16 cellular contexts compared by ENCODE assay signal in the genomic region with DNA sequence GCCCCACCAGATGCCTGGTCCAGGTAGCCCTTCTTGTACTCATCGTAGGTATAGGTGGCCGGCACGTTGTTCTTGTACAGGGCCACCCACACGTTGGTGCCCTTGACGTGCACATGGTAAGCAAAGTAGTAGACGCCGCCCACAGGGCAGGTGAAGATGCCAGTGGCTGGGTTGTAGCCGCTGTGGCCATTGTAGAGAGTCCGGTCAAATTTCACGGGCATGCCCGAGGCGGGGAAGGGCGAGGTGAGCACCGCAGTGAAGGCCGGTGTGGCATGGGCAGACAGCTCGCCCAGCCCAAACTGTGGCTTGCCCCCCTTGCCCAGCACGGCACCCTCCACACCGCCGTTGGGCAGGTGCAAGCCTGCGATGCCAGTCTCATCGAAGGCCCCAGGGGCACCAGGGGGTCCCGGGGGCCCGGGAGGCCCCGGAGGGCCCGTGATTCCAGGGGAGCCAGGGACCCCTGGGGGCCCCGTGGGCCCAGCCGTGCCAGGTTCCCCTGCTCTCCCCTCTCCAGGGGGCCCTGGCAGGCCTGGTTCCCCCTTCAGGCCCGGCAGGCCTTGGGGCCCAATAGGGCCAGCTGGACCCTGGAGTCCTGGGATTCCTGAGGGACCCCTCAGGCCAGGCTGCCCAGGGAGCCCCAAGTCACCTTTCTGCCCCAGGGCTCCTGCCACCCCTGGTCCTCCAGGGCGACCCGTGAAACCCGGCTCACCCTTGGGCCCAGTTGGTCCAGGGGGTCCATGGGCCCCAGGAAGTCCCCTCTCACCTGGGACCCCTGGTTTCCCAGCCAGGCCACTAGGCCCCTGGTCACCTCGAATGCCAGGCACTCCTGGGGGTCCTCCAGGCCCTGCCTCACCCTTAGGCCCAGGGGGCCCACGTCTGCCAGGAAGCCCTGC. TPM values are rescaled to one million over a fixed set of nuclear protein-coding genes. Genes with fewer than 3 reads are reported as not detected.
DNase-seq lines count a peak whose midpoint lies in the region; ATAC-seq, FAIRE-seq and TF ChIP-seq lines count a peak whose summit lies in the region.
"Had no signal": no experiment of that assay in that cellular context is flagged by ENCODE, and none has a peak within 500 bp of the region (broad histone marks: within the 10 kb centered on the region; RNA-seq: fewer than 3 reads in every experiment).

No MANE protein-coding gene starts in this region.

- peak overlapping the region; percentile 1 for H4K91ac ChIP-seq in H1 (replicated peaks; ENCODE audit: insufficient read length, low read length)

- no peak overlapping the region for H3K56ac ChIP-seq in H1 (replicated peaks; ENCODE audit: insufficient read length, low read depth, low read length)

- no peak overlapping the region for H2AK5ac ChIP-seq in H1 (ENCODE audit: low read depth, low read length)

- H3K4me2 ChIP-seq in H1 (ENCODE audit: insufficient read depth in 1 of 2, low read depth in 2 of 2, low read length in 2 of 2) (peak overlapping the region in 1 of 2 experiments; percentile 25; a peak in 1 of 4 replicates), SK-N-SH (no peak overlapping the region)

- H3K4me3 ChIP-seq in HUES64 (ENCODE audit: low read length) (no peak overlapping the region), H1 (ENCODE audit: extremely low read depth in 1 of 4, insufficient read depth in 2 of 4, low read depth in 3 of 4, low read length in 4 of 4) (no peak overlapping the region), SK-N-SH (ENCODE audit: low read depth in 2 of 2, low read length in 1 of 2) (no peak overlapping the region)
- H3K4me3 ChIP-seq: GM12878 had no signal

- TF ChIP-seq RAD21 in H1 (IDR thresholded peaks at IDR 0.05 in 1 of 2, conservative IDR thresholded peaks at IDR 0.05 in 1 of 2; ENCODE audit: low read depth in 2 of 2, low read length in 2 of 2) (no peak), SK-N-SH (IDR thresholded peaks at IDR 0.05; ENCODE audit: low read length) (no peak)

- H2AFZ ChIP-seq in H1 (ENCODE audit: low read length) = no peak overlapping the region
- H2AFZ ChIP-seq in SK-N-SH (ENCODE audit: low read depth) = no peak overlapping the region

- no peaks in the 10 kb centered on the region for H3K79me2 ChIP-seq in H1 (ENCODE audit: control insufficient read depth in 1 of 2, insufficient read depth in 2 of 2, low read length in 2 of 2)
- H3K79me2 ChIP-seq in SK-N-SH (ENCODE audit: insufficient read depth) = no peaks in the 10 kb centered on the region

- 92% methylated on average over 33 of the region's 33 CpGs for WGBS in HUES64
- WGBS in H1 (ENCODE audit: extremely low coverage in 1 of 2, insufficient coverage in 1 of 2, insufficient read length in 1 of 2, insufficient replicate concordance in 2 of 2, low coverage in 1 of 2, low lambda C conversion rate in 2 of 2, missing lambda C conversion rate in 1 of 2), 2 experiments = 88% methylated on average over 23 of the region's 33 CpGs; no CpG with 5 or more reads in 1 of the 2 experiments
- WGBS in SK-N-SH (ENCODE audit: low lambda C conversion rate) = 92% methylated on average over 14 of the region's 33 CpGs

- peaks cover 5% of the 10 kb centered on the region for H3K36me3 Mint-ChIP-seq in osteocyte (ENCODE audit: unreplicated experiment)

- TF ChIP-seq EP300 in H1 (IDR thresholded peaks at IDR 0.05; ENCODE audit: borderline replicate concordance in 1 of 2, low read depth in 2 of 2, low read length in 2 of 2) (no peak), SK-N-SH (IDR thresholded peaks at IDR 0.05; ENCODE audit: borderline replicate concordance in 1 of 2, low read depth in 1 of 2, low read length in 1 of 2) (no peak)

- H3K79me1 ChIP-seq in H1 (ENCODE audit: low read depth, low read length) = no peaks in the 10 kb centered on the region

- H4K8ac ChIP-seq in H1 (ENCODE audit: extremely low read depth, insufficient read depth, low read length) = no peak overlapping the region

- no peaks in the 10 kb centered on the region for H4K20me1 ChIP-seq in H1 (replicated peaks in 1 of 2; ENCODE audit: control insufficient read depth in 1 of 2, insufficient read depth in 2 of 2, low read length in 2 of 2)
- H4K20me1 ChIP-seq in SK-N-SH (ENCODE audit: insufficient read depth) = no peaks in the 10 kb centered on the region

- H3K36me3 ChIP-seq in HUES64 (ENCODE audit: insufficient read depth, low read length) = peaks cover 35% of the 10 kb centered on the region
- peaks cover 13 to 21% (median 16%) of the 10 kb centered on the region in 4 experiments for H3K36me3 ChIP-seq in H1 (ENCODE audit: control insufficient read depth in 2 of 4, insufficient read depth in 4 of 4, low read length in 3 of 4)
- peaks cover 11 to 33% of the 10 kb centered on the region in 2 experiments for H3K36me3 ChIP-seq in SK-N-SH (replicated peaks in 1 of 2; ENCODE audit: control insufficient read depth in 1 of 2, insufficient read depth in 2 of 2, low read length in 1 of 2)

- H3K27me3 Mint-ChIP-seq in osteocyte (ENCODE audit: unreplicated experiment) = no peaks in the 10 kb centered on the region

- CTCF ChIA-PET in H1 (lab: Charles Lee; ENCODE audit: partially characterized antibody) = interaction anchor here (0.7 to 32.6 kb wide), 17 partner anchors 8 to 322 kb away, joined by 3 to 738 read pairs (median 5); partner anchors contain the start of genes SH3D21 and TRAPPC3
- CTCF ChIA-PET in SK-N-SH (lab: Yijun Ruan, JAX) = interaction anchor here (0.6 to 32.6 kb wide), 6 partner anchors 19 to 188 kb away, joined by 3 to 700 read pairs (median 5); partner anchors contain the start of gene TRAPPC3

- 0 out of 2 replicates have a peak overlapping the region, but pooled peaks have one; percentile 75 for H2BK12ac ChIP-seq in H1 (ENCODE audit: low read depth, low read length)

- H3K4ac ChIP-seq in H1 (replicated peaks; ENCODE audit: insufficient read length, low read depth, low read length) = no peak overlapping the region

- H3K27me3 ChIP-seq in HUES64 (ENCODE audit: insufficient read depth, low read length) = no peaks in the 10 kb centered on the region
- H3K27me3 ChIP-seq in H1 (replicated peaks in 1 of 4; ENCODE audit: control insufficient read depth in 3 of 4, extremely low read depth in 1 of 4, insufficient read depth in 3 of 4, low read length in 3 of 4) = 0 out of 7 replicates have a peak, but pooled peaks cover 0 to 2% (median 0%) of the 10 kb centered on the region in 4 experiments
- no peaks in the 10 kb centered on the region for H3K27me3 ChIP-seq in SK-N-SH (ENCODE audit: insufficient read depth)

- no peak for FAIRE-seq in H1 (lab: Jason Lieb, UNC)
- FAIRE-seq: GM12878, GM18507 had no signal

- H2BK20ac ChIP-seq in H1 (ENCODE audit: low read length) = no peak overlapping the region

- H3K4me3 Mint-ChIP-seq in osteocyte (ENCODE audit: unreplicated experiment) = no peak overlapping the region

- H3K4me1 Mint-ChIP-seq in osteocyte (ENCODE audit: unreplicated experiment) = peaks cover 14% of the 10 kb centered on the region

- H3K27ac ChIP-seq in HUES64 (ENCODE audit: low read depth, low read length) = no peak overlapping the region; the same call in 1 of the 2 replicates
- H3K27ac ChIP-seq in H1 (ENCODE audit: low read depth, low read length) = no peak overlapping the region; the same call in 1 of the 2 replicates
- H3K27ac ChIP-seq in SK-N-SH (ENCODE audit: low read depth in 2 of 2, low read length in 1 of 2) = peak overlapping the region in 1 of 2 experiments; percentile 50; a peak in 1 of 4 replicates
- H3K27ac ChIP-seq: C4-2B had no signal

- H3K9me3 Mint-ChIP-seq in osteocyte (ENCODE audit: unreplicated experiment) = no peaks in the 10 kb centered on the region

- no peaks in the 10 kb centered on the region for H3K9me3 ChIP-seq in HUES64 (ENCODE audit: insufficient read depth, low read depth, low read length)
- no peaks in the 10 kb centered on the region for H3K9me3 ChIP-seq in H1 (ENCODE audit: insufficient read depth in 2 of 2, low read depth in 1 of 2, low read length in 1 of 2)
- H3K9me3 ChIP-seq in SK-N-SH = no peaks in the 10 kb centered on the region
- H3K9me3 ChIP-seq: Caco-2 had no signal

- peaks cover 20% of the 10 kb centered on the region for H3F3A ChIP-seq in SK-N-SH (replicated peaks; ENCODE audit: insufficient read depth)

- H2BK15ac ChIP-seq in H1 (ENCODE audit: low read length) = no peak overlapping the region

- ATAC-seq in GM18873 (IDR thresholded peaks at IDR 0.05; ENCODE audit: low FRiP score, unreplicated experiment) = no peak

- H3K18ac ChIP-seq in H1 (ENCODE audit: extremely low read depth, low read length) = no peak overlapping the region; the same call in 1 of the 2 replicates

- POLR2A ChIA-PET in H1 (lab: Charles Lee; ENCODE audit: partially characterized antibody) (interaction anchor here (0.7 to 7.8 kb wide), 9 partner anchors 10 to 224 kb away, joined by 3 to 61 read pairs (median 4); no protein-coding TSS in a partner anchor), SK-N-SH (lab: Yijun Ruan, JAX) (interaction anchor here (1.0 kb wide), 1 partner anchor 37 kb away, joined by 5 read pairs; no protein-coding TSS in a partner anchor)

- H3K23ac ChIP-seq in H1 (ENCODE audit: insufficient read length) = no peak overlapping the region

- peaks cover 3% of the 10 kb centered on the region; the same call in 1 of the 2 replicates for H3K4me1 ChIP-seq in HUES64 (ENCODE audit: insufficient read depth, low read length)
- H3K4me1 ChIP-seq in H1 (replicated peaks in 1 of 4; ENCODE audit: control insufficient read depth in 3 of 4, insufficient read depth in 4 of 4, low read length in 3 of 4) = peaks cover 0 to 11% (median 7%) of the 10 kb centered on the region in 4 experiments; a peak in 3 of 7 replicates
- H3K4me1 ChIP-seq in SK-N-SH (ENCODE audit: control insufficient read depth in 1 of 2, insufficient read depth in 2 of 2, low read depth in 1 of 2, low read length in 1 of 2) = peaks cover 0 to 57% of the 10 kb centered on the region in 2 experiments; a peak in 2 of 4 replicates
- H3K4me1 ChIP-seq: Caco-2 had no signal

- H3K23me2 ChIP-seq in H1 (ENCODE audit: low read depth, low read length) = no peaks in the 10 kb centered on the region

- DNase-seq in COLO668 (lab: John Stamatoyannopoulos, UW; ENCODE audit: unreplicated experiment) = peak; percentile 28
- no peak for DNase-seq in H1 (ENCODE audit: low read depth in 1 of 2, low spot score in 2 of 2)
- DNase-seq in osteocyte (ENCODE audit: extremely low spot score, unreplicated experiment) = no peak
- DNase-seq in NCI-H187 (lab: John Stamatoyannopoulos, UW) = no peak
- DNase-seq in SK-N-SH = no peak
- DNase-seq in stimulated activated naive CD4-positive, alpha-beta T cell treated with Interleukin-2 at 50 U/mL for 16 hours (lab: John Stamatoyannopoulos, UW) = no peak
- DNase-seq: KBM-7, NCI-H1048, NCI-H2107 had no signal

- no peak for TF ChIP-seq POLR2A in H1 (IDR thresholded peaks at IDR 0.05; ENCODE audit: control extremely low read depth in 1 of 2, low read depth in 2 of 2, low read length in 2 of 2)

- H2BK120ac ChIP-seq in H1 (replicated peaks; ENCODE audit: low read depth, low read length) = no peak overlapping the region

- no peaks in the 10 kb centered on the region for H3K9me2 ChIP-seq in SK-N-SH

- no peak overlapping the region for H3K14ac ChIP-seq in H1 (ENCODE audit: insufficient read length)

- peak overlapping the region; percentile 44; the same call in 1 of the 2 replicates for H2BK5ac ChIP-seq in H1 (ENCODE audit: low read depth, low read length)

- TF ChIP-seq CTCF in H1 (IDR thresholded peaks at IDR 0.05; ENCODE audit: control extremely low read depth in 1 of 3, insufficient read depth in 1 of 3, low read depth in 1 of 3, low read length in 3 of 3) (no peak), osteocyte (IDR thresholded peaks at IDR 0.05) (no peak), SK-N-SH (IDR thresholded peaks at IDR 0.05) (no peak)

- 0 out of 2 replicates have a peak overlapping the region, but pooled peaks have one; percentile 34 for H3K9ac ChIP-seq in HUES64 (ENCODE audit: low read depth, low read length)
- no peak overlapping the region; a peak in 1 of 7 replicates for H3K9ac ChIP-seq in H1 (replicated peaks in 1 of 4; ENCODE audit: extremely low read depth in 1 of 4, low read depth in 3 of 4, low read length in 3 of 4)
- no peak overlapping the region for H3K9ac ChIP-seq in SK-N-SH

- H4K5ac ChIP-seq in H1 (ENCODE audit: insufficient read length, low read depth, low read length) = no peak overlapping the region

- peak overlapping the region; percentile 50 for H3K27ac Mint-ChIP-seq in osteocyte (ENCODE audit: unreplicated experiment)

RNA-seq across cellular contexts. Expression of gene ADPRS, which starts 9.2 kb away (rescaled TPM):
- 19.9 TPM for polyA plus RNA-seq in HUES64 (2013, experiment 1 of 2)
- 18.6 TPM for polyA plus RNA-seq in HUES64 (2013, experiment 2 of 2)
- 22.9 and 23.9 TPM in 2 replicates for total RNA-seq in H1 (2021; fragmentation: NEBNext Ultra II Directional; extraction: Animal tissue kit (Norgen Biotek cat#: 25700))
- 38.1 and 39.4 TPM in 2 replicates for polyA plus RNA-seq in H1 (2011; rRNA removed)
- 38.4 TPM for polyA plus RNA-seq in H1 (2011; cell fraction: cytosol; rRNA removed)
- polyA plus RNA-seq in H1 (2011; cell fraction: nucleus; rRNA removed) = 28.3 TPM
- polyA plus RNA-seq in H1 (2012, experiment 1 of 2) = 21.8 to 29.1 TPM (median 27.6 TPM) in 4 replicates
- polyA plus RNA-seq in H1 (2012, experiment 2 of 2) = 30.5 TPM
- polyA plus RNA-seq in H1 (2013, experiment 1 of 2) = 13.3 TPM
- polyA plus RNA-seq in H1 (2013, experiment 2 of 2) = 13.4 TPM
- 19.9 and 22.5 TPM in 2 replicates for polyA minus RNA-seq in H1 (2011; rRNA and poly(A)+ RNA removed)
- polyA minus RNA-seq in H1 (2011; cell fraction: cytosol; rRNA and poly(A)+ RNA removed) = 10.1 TPM
- 8.7 TPM for polyA minus RNA-seq in H1 (2011; cell fraction: nucleus; rRNA and poly(A)+ RNA removed)
- total RNA-seq in osteocyte = 19.7 and 24.4 TPM in 2 replicates
- 54.2 and 62.3 TPM in 2 replicates for polyA plus RNA-seq in SK-N-SH (2012; rRNA removed)
- 34.6 and 47.4 TPM in 2 replicates for polyA plus RNA-seq in SK-N-SH (2012; cell fraction: cytosol; rRNA removed)
- 51.1 and 60.8 TPM in 2 replicates for polyA plus RNA-seq in SK-N-SH (2012; cell fraction: nucleus; rRNA removed)

RNA-seq across cellular contexts. Expression of gene TEKT2, which starts 14.0 kb away (rescaled TPM):
- 1.2 TPM for polyA plus RNA-seq in HUES64 (2013, experiment 1 of 2)
- polyA plus RNA-seq in HUES64 (2013, experiment 2 of 2) = 1.6 TPM
- 1.3 and 1.6 TPM in 2 replicates for total RNA-seq in H1 (2021; fragmentation: NEBNext Ultra II Directional; extraction: Animal tissue kit (Norgen Biotek cat#: 25700))
- polyA plus RNA-seq in H1 (2011; rRNA removed) (1.7 and 2.6 TPM in 2 replicates), SK-N-SH (2012; rRNA removed) (1.0 and 1.2 TPM in 2 replicates)
- polyA plus RNA-seq in H1 (2011; cell fraction: cytosol; rRNA removed) = 2.4 TPM
- polyA plus RNA-seq in H1 (2011; cell fraction: nucleus; rRNA removed) = 8.2 TPM
- 1.7 to 2.5 TPM (median 2.2 TPM) in 4 replicates for polyA plus RNA-seq in H1 (2012, experiment 1 of 2)
- 1.3 TPM for polyA plus RNA-seq in H1 (2012, experiment 2 of 2)
- polyA plus RNA-seq in H1 (2013, experiment 1 of 2) = 0.81 TPM
- 0.75 TPM for polyA plus RNA-seq in H1 (2013, experiment 2 of 2)
- polyA minus RNA-seq in H1 (2011; rRNA and poly(A)+ RNA removed) = 0.80 and 1.4 TPM in 2 replicates
- 2.2 TPM for polyA minus RNA-seq in H1 (2011; cell fraction: cytosol; rRNA and poly(A)+ RNA removed)
- polyA minus RNA-seq in H1 (2011; cell fraction: nucleus; rRNA and poly(A)+ RNA removed) = 3.0 TPM
- 0.39 and 0.70 TPM in 2 replicates for total RNA-seq in osteocyte
- 0.17 and 0.30 TPM in 2 replicates for polyA plus RNA-seq in SK-N-SH (2012; cell fraction: cytosol; rRNA removed)
- polyA plus RNA-seq in SK-N-SH (2012; cell fraction: nucleus; rRNA removed) = 4.1 and 4.4 TPM in 2 replicates
- total RNA-seq: Caco-2, GM12878, HT-29 had no signal

RNA-seq across cellular contexts. Expression of gene COL8A2, which starts 27.1 kb away (rescaled TPM):
- 0.60 TPM for polyA plus RNA-seq in HUES64 (2013, experiment 1 of 2)
- polyA plus RNA-seq in HUES64 (2013, experiment 2 of 2) = 1.2 TPM
- 2.4 and 2.8 TPM in 2 replicates for total RNA-seq in H1 (2021; fragmentation: NEBNext Ultra II Directional; extraction: Animal tissue kit (Norgen Biotek cat#: 25700))
- polyA plus RNA-seq in H1 (2011; rRNA removed) (2.1 and 2.4 TPM in 2 replicates), SK-N-SH (2012; rRNA removed) (2.6 and 3.1 TPM in 2 replicates)
- polyA plus RNA-seq in H1 (2011; cell fraction: cytosol; rRNA removed) = 1.7 TPM
- 2.5 TPM for polyA plus RNA-seq in H1 (2011; cell fraction: nucleus; rRNA removed)
- 1.1 to 2.4 TPM (median 1.6 TPM) in 4 replicates for polyA plus RNA-seq in H1 (2012, experiment 1 of 2)
- polyA plus RNA-seq in H1 (2012, experiment 2 of 2) = 1.4 TPM
- 3.2 TPM for polyA plus RNA-seq in H1 (2013, experiment 1 of 2)
- 2.8 TPM for polyA plus RNA-seq in H1 (2013, experiment 2 of 2)
- 1.1 TPM in 2 replicates for polyA minus RNA-seq in H1 (2011; rRNA and poly(A)+ RNA removed)
- polyA minus RNA-seq in H1 (2011; cell fraction: cytosol; rRNA and poly(A)+ RNA removed) = 2.0 TPM
- polyA minus RNA-seq in H1 (2011; cell fraction: nucleus; rRNA and poly(A)+ RNA removed) = 1.6 TPM
- total RNA-seq in osteocyte = 8.2 and 10.1 TPM in 2 replicates
- 1.6 and 2.6 TPM in 2 replicates for polyA plus RNA-seq in SK-N-SH (2012; cell fraction: cytosol; rRNA removed)
- polyA plus RNA-seq in SK-N-SH (2012; cell fraction: nucleus; rRNA removed) = 2.3 and 2.6 TPM in 2 replicates
- total RNA-seq: GM12878, HT-29 had no signal

RNA-seq across cellular contexts. Expression of gene TRAPPC3, which starts 51.3 kb away (rescaled TPM):
- 49.9 TPM for polyA plus RNA-seq in HUES64 (2013, experiment 1 of 2)
- 53.5 TPM for polyA plus RNA-seq in HUES64 (2013, experiment 2 of 2)
- 42.0 and 47.8 TPM in 2 replicates for total RNA-seq in H1 (2021; fragmentation: NEBNext Ultra II Directional; extraction: Animal tissue kit (Norgen Biotek cat#: 25700))
- polyA plus RNA-seq in H1 (2011; rRNA removed) = 36.1 and 51.0 TPM in 2 replicates
- 53.9 TPM for polyA plus RNA-seq in H1 (2011; cell fraction: cytosol; rRNA removed)
- 19.8 TPM for polyA plus RNA-seq in H1 (2011; cell fraction: nucleus; rRNA removed)
- 55.6 to 70.5 TPM (median 64.5 TPM) in 4 replicates for polyA plus RNA-seq in H1 (2012, experiment 1 of 2)
- 47.1 TPM for polyA plus RNA-seq in H1 (2012, experiment 2 of 2)
- polyA plus RNA-seq in H1 (2013, experiment 1 of 2) = 35.8 TPM
- 38.3 TPM for polyA plus RNA-seq in H1 (2013, experiment 2 of 2)
- 19.0 and 20.3 TPM in 2 replicates for polyA minus RNA-seq in H1 (2011; rRNA and poly(A)+ RNA removed)
- 34.5 TPM for polyA minus RNA-seq in H1 (2011; cell fraction: cytosol; rRNA and poly(A)+ RNA removed)
- 11.1 TPM for polyA minus RNA-seq in H1 (2011; cell fraction: nucleus; rRNA and poly(A)+ RNA removed)
- 68.9 and 72.4 TPM in 2 replicates for total RNA-seq in osteocyte
- polyA plus RNA-seq in SK-N-SH (2012; rRNA removed) = 149 and 169 TPM in 2 replicates
- 172 and 173 TPM in 2 replicates for polyA plus RNA-seq in SK-N-SH (2012; cell fraction: cytosol; rRNA removed)
- polyA plus RNA-seq in SK-N-SH (2012; cell fraction: nucleus; rRNA removed) = 83.1 and 92.3 TPM in 2 replicates

RNA-seq across cellular contexts. Expression of gene MAP7D1, which starts 58.0 kb away (rescaled TPM):
- 56.9 TPM for polyA plus RNA-seq in HUES64 (2013, experiment 1 of 2)
- polyA plus RNA-seq in HUES64 (2013, experiment 2 of 2) = 60.4 TPM
- 52.4 and 55.1 TPM in 2 replicates for total RNA-seq in H1 (2021; fragmentation: NEBNext Ultra II Directional; extraction: Animal tissue kit (Norgen Biotek cat#: 25700))
- polyA plus RNA-seq in H1 (2011; rRNA removed) (18.2 and 24.8 TPM in 2 replicates), SK-N-SH (2012; rRNA removed) (40.6 and 69.9 TPM in 2 replicates)
- 23.1 TPM for polyA plus RNA-seq in H1 (2011; cell fraction: cytosol; rRNA removed)
- polyA plus RNA-seq in H1 (2011; cell fraction: nucleus; rRNA removed) = 36.3 TPM
- polyA plus RNA-seq in H1 (2012, experiment 1 of 2) = 44.6 to 64.8 TPM (median 56.7 TPM) in 4 replicates
- 55.0 TPM for polyA plus RNA-seq in H1 (2012, experiment 2 of 2)
- polyA plus RNA-seq in H1 (2013, experiment 1 of 2) = 30.4 TPM
- polyA plus RNA-seq in H1 (2013, experiment 2 of 2) = 27.2 TPM
- polyA minus RNA-seq in H1 (2011; rRNA and poly(A)+ RNA removed) = 10.9 and 11.9 TPM in 2 replicates
- polyA minus RNA-seq in H1 (2011; cell fraction: cytosol; rRNA and poly(A)+ RNA removed) = 31.9 TPM
- 18.1 TPM for polyA minus RNA-seq in H1 (2011; cell fraction: nucleus; rRNA and poly(A)+ RNA removed)
- 157 and 163 TPM in 2 replicates for total RNA-seq in osteocyte
- polyA plus RNA-seq in SK-N-SH (2012; cell fraction: cytosol; rRNA removed) = 78.2 and 85.1 TPM in 2 replicates
- 137 and 148 TPM in 2 replicates for polyA plus RNA-seq in SK-N-SH (2012; cell fraction: nucleus; rRNA removed)
